In the genomic region with DNA sequence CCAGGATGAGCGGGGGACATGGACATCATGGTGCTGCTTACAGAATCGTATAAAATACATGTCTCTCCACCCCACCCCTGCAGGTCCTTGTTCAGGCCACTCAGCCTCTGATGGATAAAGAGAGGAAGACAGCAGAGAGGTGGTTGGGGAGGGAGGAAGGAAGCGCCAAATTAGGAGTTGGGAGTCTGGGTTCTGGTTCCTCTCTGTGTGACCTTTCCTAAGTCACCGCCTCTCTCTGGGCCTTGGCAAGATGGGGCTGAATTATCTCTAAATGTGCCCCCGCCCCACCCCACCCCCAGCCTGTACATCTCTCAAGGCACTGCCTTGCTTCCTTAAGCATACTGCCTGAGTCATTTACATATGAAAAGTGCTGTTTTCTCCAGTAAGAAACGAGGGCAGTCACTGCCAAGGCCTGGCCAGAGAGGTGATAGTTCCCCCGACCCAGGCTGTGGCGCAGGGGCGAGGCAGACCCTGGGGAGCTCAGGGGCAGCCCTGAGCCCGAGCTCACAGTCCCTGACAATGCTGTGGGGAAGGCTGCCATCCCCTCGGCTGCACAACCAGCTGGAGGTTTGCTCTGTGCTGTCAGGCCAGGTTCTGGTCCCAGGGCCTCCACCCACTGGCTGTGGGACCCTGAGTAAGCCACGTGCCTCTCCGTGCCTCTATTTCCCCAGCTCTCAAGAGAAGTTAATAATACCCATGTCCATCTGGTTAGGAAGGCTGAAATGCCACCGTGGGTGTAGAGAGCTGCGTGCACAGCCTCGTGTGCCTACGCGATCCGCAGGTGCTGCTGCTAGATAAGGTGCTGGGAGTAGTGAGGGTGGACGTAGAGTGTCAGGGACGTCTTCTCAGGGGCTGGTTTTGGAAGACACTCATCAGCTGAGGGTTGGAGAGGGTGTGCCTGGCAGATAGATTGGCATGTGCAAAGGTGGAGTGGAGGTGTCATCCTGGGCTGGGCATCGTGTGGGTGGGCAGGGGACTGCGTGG, we compare ENCODE assay signal across 1 cellular context.
TF ChIP-seq lines count a peak whose summit lies in the region.

No MANE protein-coding gene starts in this region.

TF ChIP-seq in K562, 482 proteins besides CTCF, POLR2A, EP300 and RAD21 (continued from another document):
- TF ChIP-seq, protein P1, sequence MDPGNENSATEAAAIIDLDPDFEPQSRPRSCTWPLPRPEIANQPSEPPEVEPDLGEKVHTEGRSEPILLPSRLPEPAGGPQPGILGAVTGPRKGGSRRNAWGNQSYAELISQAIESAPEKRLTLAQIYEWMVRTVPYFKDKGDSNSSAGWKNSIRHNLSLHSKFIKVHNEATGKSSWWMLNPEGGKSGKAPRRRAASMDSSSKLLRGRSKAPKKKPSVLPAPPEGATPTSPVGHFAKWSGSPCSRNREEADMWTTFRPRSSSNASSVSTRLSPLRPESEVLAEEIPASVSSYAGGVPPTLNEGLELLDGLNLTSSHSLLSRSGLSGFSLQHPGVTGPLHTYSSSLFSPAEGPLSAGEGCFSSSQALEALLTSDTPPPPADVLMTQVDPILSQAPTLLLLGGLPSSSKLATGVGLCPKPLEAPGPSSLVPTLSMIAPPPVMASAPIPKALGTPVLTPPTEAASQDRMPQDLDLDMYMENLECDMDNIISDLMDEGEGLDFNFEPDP (CRISPR knock-in tag; IDR thresholded peaks at IDR 0.05), result no peak
- peak; percentile 49; the same call in 1 of the 2 replicates for TF ChIP-seq CTBP1 (IDR thresholded peaks at IDR 0.05; ENCODE audit: borderline replicate concordance)
- TF ChIP-seq HDAC2 (IDR thresholded peaks at IDR 0.05), result 0 out of 2 replicates have a peak, but pooled peaks have one; percentile 23
- no peak for TF ChIP-seq ZBTB1 (CRISPR knock-in tag; IDR thresholded peaks at IDR 0.05; ENCODE audit: borderline replicate concordance, low read depth)
- TF ChIP-seq RBFOX2 (IDR thresholded peaks at IDR 0.05; ENCODE audit: low read depth, low read length), result peak; percentile 49; the same call in 1 of the 2 replicates
- TF ChIP-seq TBP (optimal IDR thresholded peaks at IDR 0.05; ENCODE audit: low read depth, low read length), result peak; percentile 9
- TF ChIP-seq, protein P2, sequence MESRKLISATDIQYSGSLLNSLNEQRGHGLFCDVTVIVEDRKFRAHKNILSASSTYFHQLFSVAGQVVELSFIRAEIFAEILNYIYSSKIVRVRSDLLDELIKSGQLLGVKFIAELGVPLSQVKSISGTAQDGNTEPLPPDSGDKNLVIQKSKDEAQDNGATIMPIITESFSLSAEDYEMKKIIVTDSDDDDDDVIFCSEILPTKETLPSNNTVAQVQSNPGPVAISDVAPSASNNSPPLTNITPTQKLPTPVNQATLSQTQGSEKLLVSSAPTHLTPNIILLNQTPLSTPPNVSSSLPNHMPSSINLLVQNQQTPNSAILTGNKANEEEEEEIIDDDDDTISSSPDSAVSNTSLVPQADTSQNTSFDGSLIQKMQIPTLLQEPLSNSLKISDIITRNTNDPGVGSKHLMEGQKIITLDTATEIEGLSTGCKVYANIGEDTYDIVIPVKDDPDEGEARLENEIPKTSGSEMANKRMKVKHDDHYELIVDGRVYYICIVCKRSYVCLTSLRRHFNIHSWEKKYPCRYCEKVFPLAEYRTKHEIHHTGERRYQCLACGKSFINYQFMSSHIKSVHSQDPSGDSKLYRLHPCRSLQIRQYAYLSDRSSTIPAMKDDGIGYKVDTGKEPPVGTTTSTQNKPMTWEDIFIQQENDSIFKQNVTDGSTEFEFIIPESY (CRISPR knock-in tag; IDR thresholded peaks at IDR 0.05), result peak; percentile 28; the same call in 1 of the 2 replicates
- peak; percentile 63; the same call in 1 of the 2 replicates for TF ChIP-seq KLF16 (IDR thresholded peaks at IDR 0.05)
- TF ChIP-seq, protein P3, sequence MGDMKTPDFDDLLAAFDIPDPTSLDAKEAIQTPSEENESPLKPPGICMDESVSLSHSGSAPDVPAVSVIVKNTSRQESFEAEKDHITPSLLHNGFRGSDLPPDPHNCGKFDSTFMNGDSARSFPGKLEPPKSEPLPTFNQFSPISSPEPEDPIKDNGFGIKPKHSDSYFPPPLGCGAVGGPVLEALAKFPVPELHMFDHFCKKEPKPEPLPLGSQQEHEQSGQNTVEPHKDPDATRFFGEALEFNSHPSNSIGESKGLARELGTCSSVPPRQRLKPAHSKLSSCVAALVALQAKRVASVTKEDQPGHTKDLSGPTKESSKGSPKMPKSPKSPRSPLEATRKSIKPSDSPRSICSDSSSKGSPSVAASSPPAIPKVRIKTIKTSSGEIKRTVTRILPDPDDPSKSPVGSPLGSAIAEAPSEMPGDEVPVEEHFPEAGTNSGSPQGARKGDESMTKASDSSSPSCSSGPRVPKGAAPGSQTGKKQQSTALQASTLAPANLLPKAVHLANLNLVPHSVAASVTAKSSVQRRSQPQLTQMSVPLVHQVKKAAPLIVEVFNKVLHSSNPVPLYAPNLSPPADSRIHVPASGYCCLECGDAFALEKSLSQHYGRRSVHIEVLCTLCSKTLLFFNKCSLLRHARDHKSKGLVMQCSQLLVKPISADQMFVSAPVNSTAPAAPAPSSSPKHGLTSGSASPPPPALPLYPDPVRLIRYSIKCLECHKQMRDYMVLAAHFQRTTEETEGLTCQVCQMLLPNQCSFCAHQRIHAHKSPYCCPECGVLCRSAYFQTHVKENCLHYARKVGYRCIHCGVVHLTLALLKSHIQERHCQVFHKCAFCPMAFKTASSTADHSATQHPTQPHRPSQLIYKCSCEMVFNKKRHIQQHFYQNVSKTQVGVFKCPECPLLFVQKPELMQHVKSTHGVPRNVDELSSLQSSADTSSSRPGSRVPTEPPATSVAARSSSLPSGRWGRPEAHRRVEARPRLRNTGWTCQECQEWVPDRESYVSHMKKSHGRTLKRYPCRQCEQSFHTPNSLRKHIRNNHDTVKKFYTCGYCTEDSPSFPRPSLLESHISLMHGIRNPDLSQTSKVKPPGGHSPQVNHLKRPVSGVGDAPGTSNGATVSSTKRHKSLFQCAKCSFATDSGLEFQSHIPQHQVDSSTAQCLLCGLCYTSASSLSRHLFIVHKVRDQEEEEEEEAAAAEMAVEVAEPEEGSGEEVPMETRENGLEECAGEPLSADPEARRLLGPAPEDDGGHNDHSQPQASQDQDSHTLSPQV (IDR thresholded peaks at IDR 0.05), result peak; percentile 93
- TF ChIP-seq, protein P4, sequence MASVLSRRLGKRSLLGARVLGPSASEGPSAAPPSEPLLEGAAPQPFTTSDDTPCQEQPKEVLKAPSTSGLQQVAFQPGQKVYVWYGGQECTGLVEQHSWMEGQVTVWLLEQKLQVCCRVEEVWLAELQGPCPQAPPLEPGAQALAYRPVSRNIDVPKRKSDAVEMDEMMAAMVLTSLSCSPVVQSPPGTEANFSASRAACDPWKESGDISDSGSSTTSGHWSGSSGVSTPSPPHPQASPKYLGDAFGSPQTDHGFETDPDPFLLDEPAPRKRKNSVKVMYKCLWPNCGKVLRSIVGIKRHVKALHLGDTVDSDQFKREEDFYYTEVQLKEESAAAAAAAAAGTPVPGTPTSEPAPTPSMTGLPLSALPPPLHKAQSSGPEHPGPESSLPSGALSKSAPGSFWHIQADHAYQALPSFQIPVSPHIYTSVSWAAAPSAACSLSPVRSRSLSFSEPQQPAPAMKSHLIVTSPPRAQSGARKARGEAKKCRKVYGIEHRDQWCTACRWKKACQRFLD (CRISPR knock-in tag; IDR thresholded peaks at IDR 0.05), result 0 out of 2 replicates have a peak, but pooled peaks have one; percentile 43
- TF ChIP-seq GATA2 (CRISPR knock-in tag; IDR thresholded peaks at IDR 0.05), result peak; percentile 74
- peak in 1 of 2 experiments; percentile 85; a peak in 2 of 4 replicates for TF ChIP-seq SRF (CRISPR knock-in tag; IDR thresholded peaks at IDR 0.05)
- TF ChIP-seq, protein P5, sequence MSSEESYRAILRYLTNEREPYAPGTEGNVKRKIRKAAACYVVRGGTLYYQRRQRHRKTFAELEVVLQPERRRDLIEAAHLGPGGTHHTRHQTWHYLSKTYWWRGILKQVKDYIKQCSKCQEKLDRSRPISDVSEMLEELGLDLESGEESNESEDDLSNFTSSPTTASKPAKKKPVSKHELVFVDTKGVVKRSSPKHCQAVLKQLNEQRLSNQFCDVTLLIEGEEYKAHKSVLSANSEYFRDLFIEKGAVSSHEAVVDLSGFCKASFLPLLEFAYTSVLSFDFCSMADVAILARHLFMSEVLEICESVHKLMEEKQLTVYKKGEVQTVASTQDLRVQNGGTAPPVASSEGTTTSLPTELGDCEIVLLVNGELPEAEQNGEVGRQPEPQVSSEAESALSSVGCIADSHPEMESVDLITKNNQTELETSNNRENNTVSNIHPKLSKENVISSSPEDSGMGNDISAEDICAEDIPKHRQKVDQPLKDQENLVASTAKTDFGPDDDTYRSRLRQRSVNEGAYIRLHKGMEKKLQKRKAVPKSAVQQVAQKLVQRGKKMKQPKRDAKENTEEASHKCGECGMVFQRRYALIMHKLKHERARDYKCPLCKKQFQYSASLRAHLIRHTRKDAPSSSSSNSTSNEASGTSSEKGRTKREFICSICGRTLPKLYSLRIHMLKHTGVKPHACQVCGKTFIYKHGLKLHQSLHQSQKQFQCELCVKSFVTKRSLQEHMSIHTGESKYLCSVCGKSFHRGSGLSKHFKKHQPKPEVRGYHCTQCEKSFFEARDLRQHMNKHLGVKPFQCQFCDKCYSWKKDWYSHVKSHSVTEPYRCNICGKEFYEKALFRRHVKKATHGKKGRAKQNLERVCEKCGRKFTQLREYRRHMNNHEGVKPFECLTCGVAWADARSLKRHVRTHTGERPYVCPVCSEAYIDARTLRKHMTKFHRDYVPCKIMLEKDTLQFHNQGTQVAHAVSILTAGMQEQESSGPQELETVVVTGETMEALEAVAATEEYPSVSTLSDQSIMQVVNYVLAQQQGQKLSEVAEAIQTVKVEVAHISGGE (CRISPR knock-in tag; IDR thresholded peaks at IDR 0.05), result 0 out of 6 replicates have a peak, but pooled peaks of 1 of the 3 experiments have one; percentile 36
- no peak for TF ChIP-seq TEAD1 (CRISPR knock-in tag; IDR thresholded peaks at IDR 0.05)
- TF ChIP-seq CBFA2T2 (conservative IDR thresholded peaks at IDR 0.05), result peak; percentile 80
- TF ChIP-seq BCOR (IDR thresholded peaks at IDR 0.05), result peak; percentile 70
